1 cellular context compared by ENCODE assay signal in the genomic region with DNA sequence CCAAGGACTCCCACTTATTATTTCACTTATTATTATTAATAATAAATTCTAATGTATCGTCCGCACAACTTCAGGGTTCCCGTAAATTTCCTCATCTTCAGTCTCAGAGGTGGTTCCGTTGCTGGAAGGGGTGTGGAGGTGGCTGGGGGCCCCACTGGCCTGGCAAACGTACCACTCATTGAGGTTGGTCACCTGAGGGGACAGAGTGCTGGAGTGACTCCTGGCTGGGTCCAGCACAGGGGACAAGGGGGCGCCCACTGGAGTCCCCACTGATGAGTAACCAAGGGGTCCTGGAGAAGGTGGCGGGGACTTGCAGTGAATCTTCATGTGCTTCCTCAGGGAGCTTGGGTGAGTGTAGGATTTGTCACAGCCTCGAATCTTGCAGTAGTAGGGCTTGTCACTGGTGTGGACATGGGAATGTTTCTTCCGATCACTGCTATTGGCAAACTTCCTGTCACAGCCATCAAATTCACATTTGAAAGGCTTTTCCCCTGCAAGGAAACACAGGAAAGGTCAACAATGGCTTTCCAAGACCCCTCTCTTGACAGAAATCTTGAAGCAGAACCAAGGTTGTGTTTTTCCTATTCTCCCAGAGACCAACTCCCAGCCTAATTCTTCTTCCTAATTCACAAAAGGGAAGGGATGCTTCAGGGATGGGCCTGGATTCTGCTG.
TF ChIP-seq lines count a peak whose summit lies in the region.

No MANE protein-coding gene starts in this region.

TF ChIP-seq in GM23338, 12 proteins besides CTCF, POLR2A, EP300 and RAD21 (continued from another document):
- TF ChIP-seq, protein P1, sequence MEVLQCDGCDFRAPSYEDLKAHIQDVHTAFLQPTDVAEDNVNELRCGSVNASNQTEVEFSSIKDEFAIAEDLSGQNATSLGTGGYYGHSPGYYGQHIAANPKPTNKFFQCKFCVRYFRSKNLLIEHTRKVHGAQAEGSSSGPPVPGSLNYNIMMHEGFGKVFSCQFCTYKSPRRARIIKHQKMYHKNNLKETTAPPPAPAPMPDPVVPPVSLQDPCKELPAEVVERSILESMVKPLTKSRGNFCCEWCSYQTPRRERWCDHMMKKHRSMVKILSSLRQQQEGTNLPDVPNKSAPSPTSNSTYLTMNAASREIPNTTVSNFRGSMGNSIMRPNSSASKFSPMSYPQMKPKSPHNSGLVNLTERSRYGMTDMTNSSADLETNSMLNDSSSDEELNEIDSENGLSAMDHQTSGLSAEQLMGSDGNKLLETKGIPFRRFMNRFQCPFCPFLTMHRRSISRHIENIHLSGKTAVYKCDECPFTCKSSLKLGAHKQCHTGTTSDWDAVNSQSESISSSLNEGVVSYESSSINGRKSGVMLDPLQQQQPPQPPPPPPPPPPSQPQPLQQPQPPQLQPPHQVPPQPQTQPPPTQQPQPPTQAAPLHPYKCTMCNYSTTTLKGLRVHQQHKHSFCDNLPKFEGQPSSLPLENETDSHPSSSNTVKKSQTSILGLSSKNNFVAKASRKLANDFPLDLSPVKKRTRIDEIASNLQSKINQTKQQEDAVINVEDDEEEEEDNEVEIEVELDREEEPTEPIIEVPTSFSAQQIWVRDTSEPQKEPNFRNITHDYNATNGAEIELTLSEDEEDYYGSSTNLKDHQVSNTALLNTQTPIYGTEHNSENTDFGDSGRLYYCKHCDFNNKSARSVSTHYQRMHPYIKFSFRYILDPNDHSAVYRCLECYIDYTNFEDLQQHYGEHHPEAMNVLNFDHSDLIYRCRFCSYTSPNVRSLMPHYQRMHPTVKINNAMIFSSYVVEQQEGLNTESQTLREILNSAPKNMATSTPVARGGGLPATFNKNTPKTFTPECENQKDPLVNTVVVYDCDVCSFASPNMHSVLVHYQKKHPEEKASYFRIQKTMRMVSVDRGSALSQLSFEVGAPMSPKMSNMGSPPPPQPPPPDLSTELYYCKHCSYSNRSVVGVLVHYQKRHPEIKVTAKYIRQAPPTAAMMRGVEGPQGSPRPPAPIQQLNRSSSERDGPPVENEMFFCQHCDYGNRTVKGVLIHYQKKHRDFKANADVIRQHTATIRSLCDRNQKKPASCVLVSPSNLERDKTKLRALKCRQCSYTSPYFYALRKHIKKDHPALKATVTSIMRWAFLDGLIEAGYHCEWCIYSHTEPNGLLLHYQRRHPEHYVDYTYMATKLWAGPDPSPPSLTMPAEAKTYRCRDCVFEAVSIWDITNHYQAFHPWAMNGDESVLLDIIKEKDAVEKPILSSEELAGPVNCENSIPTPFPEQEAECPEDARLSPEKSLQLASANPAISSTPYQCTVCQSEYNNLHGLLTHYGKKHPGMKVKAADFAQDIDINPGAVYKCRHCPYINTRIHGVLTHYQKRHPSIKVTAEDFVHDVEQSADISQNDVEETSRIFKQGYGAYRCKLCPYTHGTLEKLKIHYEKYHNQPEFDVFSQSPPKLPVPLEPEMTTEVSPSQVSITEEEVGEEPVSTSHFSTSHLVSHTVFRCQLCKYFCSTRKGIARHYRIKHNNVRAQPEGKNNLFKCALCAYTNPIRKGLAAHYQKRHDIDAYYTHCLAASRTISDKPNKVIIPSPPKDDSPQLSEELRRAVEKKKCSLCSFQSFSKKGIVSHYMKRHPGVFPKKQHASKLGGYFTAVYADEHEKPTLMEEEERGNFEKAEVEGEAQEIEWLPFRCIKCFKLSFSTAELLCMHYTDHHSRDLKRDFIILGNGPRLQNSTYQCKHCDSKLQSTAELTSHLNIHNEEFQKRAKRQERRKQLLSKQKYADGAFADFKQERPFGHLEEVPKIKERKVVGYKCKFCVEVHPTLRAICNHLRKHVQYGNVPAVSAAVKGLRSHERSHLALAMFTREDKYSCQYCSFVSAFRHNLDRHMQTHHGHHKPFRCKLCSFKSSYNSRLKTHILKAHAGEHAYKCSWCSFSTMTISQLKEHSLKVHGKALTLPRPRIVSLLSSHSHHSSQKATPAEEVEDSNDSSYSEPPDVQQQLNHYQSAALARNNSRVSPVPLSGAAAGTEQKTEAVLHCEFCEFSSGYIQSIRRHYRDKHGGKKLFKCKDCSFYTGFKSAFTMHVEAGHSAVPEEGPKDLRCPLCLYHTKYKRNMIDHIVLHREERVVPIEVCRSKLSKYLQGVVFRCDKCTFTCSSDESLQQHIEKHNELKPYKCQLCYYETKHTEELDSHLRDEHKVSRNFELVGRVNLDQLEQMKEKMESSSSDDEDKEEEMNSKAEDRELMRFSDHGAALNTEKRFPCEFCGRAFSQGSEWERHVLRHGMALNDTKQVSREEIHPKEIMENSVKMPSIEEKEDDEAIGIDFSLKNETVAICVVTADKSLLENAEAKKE (CRISPR knock-in tag; IDR thresholded peaks at IDR 0.05): no peak
- TF ChIP-seq, protein P2, sequence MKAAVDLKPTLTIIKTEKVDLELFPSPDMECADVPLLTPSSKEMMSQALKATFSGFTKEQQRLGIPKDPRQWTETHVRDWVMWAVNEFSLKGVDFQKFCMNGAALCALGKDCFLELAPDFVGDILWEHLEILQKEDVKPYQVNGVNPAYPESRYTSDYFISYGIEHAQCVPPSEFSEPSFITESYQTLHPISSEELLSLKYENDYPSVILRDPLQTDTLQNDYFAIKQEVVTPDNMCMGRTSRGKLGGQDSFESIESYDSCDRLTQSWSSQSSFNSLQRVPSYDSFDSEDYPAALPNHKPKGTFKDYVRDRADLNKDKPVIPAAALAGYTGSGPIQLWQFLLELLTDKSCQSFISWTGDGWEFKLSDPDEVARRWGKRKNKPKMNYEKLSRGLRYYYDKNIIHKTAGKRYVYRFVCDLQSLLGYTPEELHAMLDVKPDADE (IDR thresholded peaks at IDR 0.05): no peak
- TF ChIP-seq EZH2phosphoT487 (IDR thresholded peaks at IDR 0.05; ENCODE audit: unreplicated experiment): no peak
- TF ChIP-seq JUNB (IDR thresholded peaks at IDR 0.05; ENCODE audit: unreplicated experiment): no peak
- TF ChIP-seq EZH2 (IDR thresholded peaks at IDR 0.05; ENCODE audit: low read depth, unreplicated experiment): no peak
- no peak for TF ChIP-seq ZNF114 (CRISPR knock-in tag; IDR thresholded peaks at IDR 0.05)
- no peak for TF ChIP-seq NANOG (IDR thresholded peaks at IDR 0.05; ENCODE audit: borderline replicate concordance)
- TF ChIP-seq POLR2AphosphoS5 (IDR thresholded peaks at IDR 0.05; ENCODE audit: low read depth): no peak; the same call in 1 of the 2 replicates
- TF ChIP-seq STAT1 (IDR thresholded peaks at IDR 0.05; ENCODE audit: unreplicated experiment): no peak
TF ChIP-seq in GM23338: peak in this region for 0.
